In the genomic region with DNA sequence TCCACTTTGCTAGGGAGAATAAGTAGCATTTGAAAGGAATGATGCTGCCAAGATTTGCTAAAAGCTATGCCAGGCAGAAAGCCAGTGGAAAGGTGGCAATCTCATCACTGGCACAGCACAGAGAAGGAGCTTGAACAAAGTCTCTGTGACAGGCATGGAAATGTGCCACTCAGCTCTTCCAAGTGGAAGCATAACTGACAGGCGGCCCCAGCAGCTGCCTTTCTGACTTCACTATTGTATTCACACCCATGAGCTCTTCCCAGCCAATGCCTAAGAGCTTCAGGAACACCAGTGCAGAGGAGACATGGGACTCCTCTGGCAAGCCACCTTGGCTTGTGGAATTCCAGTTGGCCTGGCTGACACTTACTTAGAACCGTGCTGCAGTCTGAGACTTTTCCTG, we compare ENCODE assay signal across 1 cellular context.
TF ChIP-seq lines count a peak whose summit lies in the region.

No MANE protein-coding gene starts in this region.

TF ChIP-seq in H1, 55 proteins besides CTCF, POLR2A, EP300 and RAD21 (continued from another document):
- TF ChIP-seq POU5F1 (IDR thresholded peaks at IDR 0.05; ENCODE audit: low read depth, low read length) (no peak), RXRA (IDR thresholded peaks at IDR 0.05; ENCODE audit: insufficient read depth, low read depth, low read length) (no peak), SIN3A (conservative IDR thresholded peaks at IDR 0.05 in 1 of 2, IDR thresholded peaks at IDR 0.05 in 1 of 2; ENCODE audit: low read depth in 1 of 2, low read length in 2 of 2) (no peak), TCF12 (IDR thresholded peaks at IDR 0.05; ENCODE audit: low read depth, low read length) (no peak), SP1 (IDR thresholded peaks at IDR 0.05; ENCODE audit: low read depth, low read length) (no peak), CTBP2 (IDR thresholded peaks at IDR 0.05; ENCODE audit: borderline replicate concordance, insufficient read depth, insufficient read length, low read length) (no peak), TEAD4 (IDR thresholded peaks at IDR 0.05; ENCODE audit: low read depth, low read length) (no peak), NANOG (IDR thresholded peaks at IDR 0.05; ENCODE audit: insufficient read depth, low read depth, low read length, poor library complexity, severe bottlenecking) (no peak), BCL11A (IDR thresholded peaks at IDR 0.05; ENCODE audit: low read depth in 2 of 2, low read length in 2 of 2) (no peak), JUND (IDR thresholded peaks at IDR 0.05; ENCODE audit: low read length) (no peak), KDM1A (IDR thresholded peaks at IDR 0.05; ENCODE audit: borderline replicate concordance, low read length) (no peak), CREB1 (IDR thresholded peaks at IDR 0.05) (no peak), SIX5 (IDR thresholded peaks at IDR 0.05; ENCODE audit: low read depth, low read length) (no peak), RFX5 (IDR thresholded peaks at IDR 0.05; ENCODE audit: borderline replicate concordance, low read depth, low read length) (no peak)
- TF ChIP-seq, protein P1, sequence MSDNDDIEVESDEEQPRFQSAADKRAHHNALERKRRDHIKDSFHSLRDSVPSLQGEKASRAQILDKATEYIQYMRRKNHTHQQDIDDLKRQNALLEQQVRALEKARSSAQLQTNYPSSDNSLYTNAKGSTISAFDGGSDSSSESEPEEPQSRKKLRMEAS (IDR thresholded peaks at IDR 0.05) = no peak
TF ChIP-seq in H1: peak in this region for 0.
